In the genomic region with DNA sequence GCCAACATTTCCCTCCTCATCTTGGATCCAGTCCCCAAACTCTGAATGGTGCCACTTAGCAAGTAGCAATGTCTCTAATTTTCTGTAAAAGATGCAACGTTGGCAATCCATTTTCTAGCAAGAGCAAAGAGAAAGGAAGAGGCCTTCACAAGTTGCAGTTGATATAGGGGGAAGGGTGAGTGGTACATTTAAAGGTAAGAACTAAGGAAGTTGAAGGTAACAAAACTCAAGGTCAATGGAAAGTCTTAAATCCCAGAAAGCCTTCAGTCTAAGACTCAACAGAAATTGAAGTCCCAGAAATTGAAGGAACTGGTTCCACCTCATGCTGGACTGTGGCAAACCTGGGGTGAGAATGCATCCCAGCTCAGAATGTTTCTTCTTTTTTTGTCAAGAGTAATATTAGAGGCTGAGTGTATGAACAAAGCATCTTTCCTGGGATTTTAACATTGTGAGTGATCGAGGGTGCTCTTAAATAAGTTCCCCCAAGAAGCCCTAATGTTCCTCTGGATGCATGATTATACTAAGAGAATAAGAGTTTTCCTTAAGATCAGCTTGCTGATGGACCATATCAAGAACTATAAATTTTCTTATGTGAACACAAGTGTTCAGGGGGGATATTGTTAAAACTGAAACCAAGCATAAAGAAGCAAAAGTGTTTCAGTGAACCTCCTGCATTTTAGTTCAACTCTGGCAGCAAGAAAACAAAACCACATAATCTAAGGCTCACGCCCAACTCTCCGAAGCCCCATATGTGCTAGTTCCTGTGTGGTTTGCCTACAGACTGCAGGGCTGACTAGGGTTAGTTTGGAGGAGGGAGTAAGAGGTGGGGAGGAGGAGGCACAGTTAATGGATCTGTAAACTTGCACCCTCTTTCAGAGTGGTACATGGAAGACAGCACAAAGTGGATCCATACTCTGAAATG, we compare ENCODE assay signal across 8 cellular contexts. TPM values are rescaled to one million over a fixed set of nuclear protein-coding genes. Genes with fewer than 3 reads are reported as not detected.
DNase-seq lines count a peak whose midpoint lies in the region; ATAC-seq and TF ChIP-seq lines count a peak whose summit lies in the region.

GRAP2 (plus strand) TSS at position 779 of the 922 bp plus-strand sequence. CDS start 46,023 bp downstream, outside the sequence.

- intact Hi-C loops in mucosa of descending colon (cut with DNase I, micrococcal nuclease) (no loop called here), ascending aorta (cut with DNase I) (no loop called here)

- H3K27ac ChIP-seq in foreskin keratinocyte (no peak within 1 kb of the TSS), ascending aorta (no peak within 1 kb of the TSS)

- H3K36me3 ChIP-seq in mucosa of descending colon (ENCODE audit: low read depth) (no peaks in the 10 kb centered on the region), ascending aorta (no peaks in the 10 kb centered on the region)

- H3K9me3 ChIP-seq in mucosa of descending colon: no peaks in the 10 kb centered on the region
- H3K9me3 ChIP-seq in ascending aorta: no peaks in the 10 kb centered on the region

- H3K4me1 ChIP-seq in mucosa of descending colon (ENCODE audit: low read depth): no peaks in the 10 kb centered on the region
- H3K4me1 ChIP-seq in foreskin keratinocyte: no peaks in the 10 kb centered on the region
- H3K4me1 ChIP-seq in ascending aorta: no peaks in the 10 kb centered on the region

- no peak for TF ChIP-seq CTCF in mucosa of descending colon (IDR thresholded peaks at IDR 0.05)
- TF ChIP-seq CTCF in foreskin keratinocyte (conservative IDR thresholded peaks at IDR 0.05): no peak
- TF ChIP-seq CTCF in ascending aorta (IDR thresholded peaks at IDR 0.05): no peak

- peak; percentile 74 for ATAC-seq in GM18498 (IDR thresholded peaks at IDR 0.05; ENCODE audit: unreplicated experiment)
- ATAC-seq in HG03139 (IDR thresholded peaks at IDR 0.05; ENCODE audit: unreplicated experiment): peak; percentile 52
- ATAC-seq in mucosa of descending colon: peak; percentile 89
- no peak for ATAC-seq in foreskin keratinocyte

- peak; percentile 66 to 68 for DNase-seq in activated CD4-positive, alpha-beta T cell treated with anti-CD3 and anti-CD28 coated beads for 4 hours
- peak in 1 of 3 donors; percentile 45 for DNase-seq in mucosa of descending colon
- DNase-seq in NCI-H1105 (lab: John Stamatoyannopoulos, UW): no peak
- DNase-seq in foreskin keratinocyte: no peak
- no peak for DNase-seq in DMS153 treated with DMSO at 0.1 percent for 48 hours (lab: John Stamatoyannopoulos, UW; ENCODE audit: unreplicated experiment)
- DNase-seq in ascending aorta (ENCODE audit: low spot score in 2 of 2): no peak

- H3K4me3 ChIP-seq in mucosa of descending colon: no peak within 1 kb of the TSS
- H3K4me3 ChIP-seq in ascending aorta: no peak within 1 kb of the TSS

- H3K27me3 ChIP-seq in foreskin keratinocyte: peaks cover 41% of the 10 kb centered on the region
- H3K27me3 ChIP-seq in ascending aorta: no peaks in the 10 kb centered on the region

RNA-seq across cellular contexts. Expression of gene GRAP2, which starts in this region (rescaled TPM):
- total RNA-seq in mucosa of descending colon (1 to 10 TPM; 3.4 to 5.5 (median 4.2) TPM), foreskin keratinocyte (not detected in 2 replicates), ascending aorta (not detected)
- not detected in 2 replicates for polyA plus RNA-seq in foreskin keratinocyte

Comparison
In these comparisons a context has a peak if more than half of its experiments do, and no peak if none do; other contexts are left out.
1. DNase-seq: peak in activated CD4-positive, alpha-beta T cell treated with anti-CD3 and anti-CD28 coated beads for 4 hours (2 of 2); none in NCI-H1105 (single experiment), foreskin keratinocyte (0 of 2), DMS153 treated with DMSO at 0.1 percent for 48 hours (single experiment) and ascending aorta (0 of 2).